ENCODE assay signal across 7 cellular contexts in genomic region chr13:108074429-108074828, GRCh38.
DNase-seq lines count a peak whose midpoint lies in the region; ATAC-seq and TF ChIP-seq lines count a peak whose summit lies in the region.
"Not testable (repeated sequence)": the region's sequence is repeated elsewhere in the genome, so short reads cannot be mapped to it uniquely, and the experiment has no call there.

No MANE protein-coding gene starts in this region.

- peaks cover 42% of the 10 kb centered on the region for H3K9me3 Mint-ChIP-seq in GM23338
- peaks cover 19% of the 10 kb centered on the region for H3K9me3 Mint-ChIP-seq in neural crest cell

- not testable (repeated sequence) for H3K9me2 ChIP-seq in GM23338 (ENCODE audit: insufficient read depth); MM.1S (replicated peaks; ENCODE audit: insufficient read depth, low read length)

- not testable (repeated sequence) for H3K4me3 Mint-ChIP-seq in GM23338, neural crest cell

- not testable (repeated sequence) for H3K4me3 ChIP-seq in GM23338; MM.1S (ENCODE audit: low read length); RWPE2 (ENCODE audit: severe bottlenecking); brain microvascular endothelial cell (ENCODE audit: low read depth, low read length); fibroblast of villous mesenchyme (ENCODE audit: low read depth, low read length)

- H3K9me3 ChIP-seq in MM.1S (replicated peaks; ENCODE audit: insufficient read depth, low read length); RWPE2 (ENCODE audit: severe bottlenecking): not testable (repeated sequence)

- H3K4me1 ChIP-seq in GM23338 (ENCODE audit: insufficient read depth); MM.1S (ENCODE audit: low read length); RWPE2 (ENCODE audit: insufficient read depth, poor library complexity, severe bottlenecking): not testable (repeated sequence)

- H3K27ac ChIP-seq in GM23338 (ENCODE audit: low read depth); MM.1S (ENCODE audit: low read length); RWPE2 (ENCODE audit: poor library complexity, severe bottlenecking); brain microvascular endothelial cell: not testable (repeated sequence)

- not testable (repeated sequence) for ATAC-seq in GM23338; RWPE2 (ENCODE audit: low read depth)

- DNase-seq in DMS53 (lab: John Stamatoyannopoulos, UW) (peak; percentile 2), GM23338 (ENCODE audit: low spot score) (peak; percentile 42)
- DNase-seq in MM.1S; RWPE2 (ENCODE audit: low spot score); brain microvascular endothelial cell; fibroblast of villous mesenchyme (ENCODE audit: low read depth); neural crest cell (ENCODE audit: low read depth, low spot score): not testable (repeated sequence)

- not testable (repeated sequence) for H3K4me1 Mint-ChIP-seq in GM23338, neural crest cell

- H4K20me1 ChIP-seq in GM23338 (replicated peaks; ENCODE audit: insufficient read depth); MM.1S (ENCODE audit: insufficient read depth, low read length): not testable (repeated sequence)

- H3K4me2 ChIP-seq in GM23338; MM.1S (ENCODE audit: low read depth, low read length): not testable (repeated sequence)

- peaks cover 25% of the 10 kb centered on the region for H3K36me3 Mint-ChIP-seq in GM23338 (ENCODE audit: low read depth)
- H3K36me3 Mint-ChIP-seq in neural crest cell (ENCODE audit: low read depth), result not testable (repeated sequence)

- not testable (repeated sequence) for H3K79me2 ChIP-seq in GM23338 (replicated peaks; ENCODE audit: insufficient read depth); MM.1S (ENCODE audit: low read length)

- TF ChIP-seq CTCF in GM23338 (conservative IDR thresholded peaks at IDR 0.05; ENCODE audit: low read depth in 2 of 2), result peak; percentile 47 to 67
- TF ChIP-seq CTCF in MM.1S (IDR thresholded peaks at IDR 0.05; ENCODE audit: low read length), result peak; percentile 22
- peak; percentile 31 for TF ChIP-seq CTCF in RWPE2 (IDR thresholded peaks at IDR 0.05; ENCODE audit: poor library complexity, severe bottlenecking)
- peak; percentile 44 for TF ChIP-seq CTCF in brain microvascular endothelial cell (IDR thresholded peaks at IDR 0.05; ENCODE audit: low read depth, low read length, missing control alignments)
- TF ChIP-seq CTCF in fibroblast of villous mesenchyme (IDR thresholded peaks at IDR 0.05; ENCODE audit: insufficient read depth, low read depth, low read length), result peak; percentile 5
- peak; percentile 56 for TF ChIP-seq CTCF in neural crest cell (conservative IDR thresholded peaks at IDR 0.05)

- in situ Hi-C loops in brain microvascular endothelial cell (cut with HindIII; ENCODE audit: low pct_ligation_motif_present, low sequenced_read_pairs), result not testable (repeated sequence)

- H2AFZ ChIP-seq in GM23338; MM.1S (ENCODE audit: low read length): not testable (repeated sequence)

- not testable (repeated sequence) for H3K27ac Mint-ChIP-seq in GM23338; neural crest cell (ENCODE audit: unreplicated experiment)

- H3F3A ChIP-seq in GM23338 (replicated peaks; ENCODE audit: low read depth); MM.1S (ENCODE audit: insufficient read depth, low read length): not testable (repeated sequence)

- H3K36me3 ChIP-seq in GM23338 (ENCODE audit: insufficient read depth); MM.1S (replicated peaks; ENCODE audit: insufficient read depth, low read length); RWPE2 (ENCODE audit: low read depth); brain microvascular endothelial cell (replicated peaks): not testable (repeated sequence)

- H3K27me3 ChIP-seq in GM23338 (ENCODE audit: insufficient read depth); MM.1S (replicated peaks; ENCODE audit: insufficient read depth, low read length); RWPE2 (ENCODE audit: insufficient read depth, poor library complexity, severe bottlenecking); brain microvascular endothelial cell (replicated peaks): not testable (repeated sequence)

- not testable (repeated sequence) for H3K27me3 Mint-ChIP-seq in GM23338 (ENCODE audit: insufficient read depth, low read depth, poor library complexity); neural crest cell (ENCODE audit: low read depth)

- H3K9ac ChIP-seq in MM.1S (ENCODE audit: low read length), result not testable (repeated sequence)

Comparison
In these comparisons a context has a peak if more than half of its experiments do, and no peak if none do; other contexts are left out.
1. CTCF ChIP-seq: peak in every context shown above with its lines; median percentile 57 in GM23338; 56 in neural crest cell; 44 in brain microvascular endothelial cell; 31 in RWPE2; 22 in MM.1S; 5 in fibroblast of villous mesenchyme.